Comparison of ENCODE assay signal across 1 cellular context in the genomic region with DNA sequence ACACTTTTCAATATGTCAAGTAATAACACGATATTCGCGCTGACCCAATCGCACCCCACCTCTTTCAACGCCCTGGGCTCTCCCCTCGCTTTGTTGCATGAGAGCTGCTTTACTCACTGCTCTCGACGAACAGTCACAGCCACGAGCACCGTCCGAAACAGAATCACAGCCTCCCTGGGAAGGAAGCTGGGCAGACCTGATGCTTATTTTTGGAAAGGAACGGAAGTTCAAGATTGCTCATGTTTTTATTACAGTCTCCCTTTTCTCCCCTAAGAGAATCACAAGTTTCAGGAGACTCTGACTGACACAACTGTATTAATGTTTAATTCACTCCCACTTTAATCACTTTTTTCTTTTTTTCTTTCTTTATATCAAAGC.
TF ChIP-seq lines count a peak whose summit lies in the region.

No MANE protein-coding gene starts in this region.

TF ChIP-seq in GM12878, 131 proteins besides CTCF, POLR2A, EP300 and RAD21 (continued from another document and continues in another):
- TF ChIP-seq, protein P1, sequence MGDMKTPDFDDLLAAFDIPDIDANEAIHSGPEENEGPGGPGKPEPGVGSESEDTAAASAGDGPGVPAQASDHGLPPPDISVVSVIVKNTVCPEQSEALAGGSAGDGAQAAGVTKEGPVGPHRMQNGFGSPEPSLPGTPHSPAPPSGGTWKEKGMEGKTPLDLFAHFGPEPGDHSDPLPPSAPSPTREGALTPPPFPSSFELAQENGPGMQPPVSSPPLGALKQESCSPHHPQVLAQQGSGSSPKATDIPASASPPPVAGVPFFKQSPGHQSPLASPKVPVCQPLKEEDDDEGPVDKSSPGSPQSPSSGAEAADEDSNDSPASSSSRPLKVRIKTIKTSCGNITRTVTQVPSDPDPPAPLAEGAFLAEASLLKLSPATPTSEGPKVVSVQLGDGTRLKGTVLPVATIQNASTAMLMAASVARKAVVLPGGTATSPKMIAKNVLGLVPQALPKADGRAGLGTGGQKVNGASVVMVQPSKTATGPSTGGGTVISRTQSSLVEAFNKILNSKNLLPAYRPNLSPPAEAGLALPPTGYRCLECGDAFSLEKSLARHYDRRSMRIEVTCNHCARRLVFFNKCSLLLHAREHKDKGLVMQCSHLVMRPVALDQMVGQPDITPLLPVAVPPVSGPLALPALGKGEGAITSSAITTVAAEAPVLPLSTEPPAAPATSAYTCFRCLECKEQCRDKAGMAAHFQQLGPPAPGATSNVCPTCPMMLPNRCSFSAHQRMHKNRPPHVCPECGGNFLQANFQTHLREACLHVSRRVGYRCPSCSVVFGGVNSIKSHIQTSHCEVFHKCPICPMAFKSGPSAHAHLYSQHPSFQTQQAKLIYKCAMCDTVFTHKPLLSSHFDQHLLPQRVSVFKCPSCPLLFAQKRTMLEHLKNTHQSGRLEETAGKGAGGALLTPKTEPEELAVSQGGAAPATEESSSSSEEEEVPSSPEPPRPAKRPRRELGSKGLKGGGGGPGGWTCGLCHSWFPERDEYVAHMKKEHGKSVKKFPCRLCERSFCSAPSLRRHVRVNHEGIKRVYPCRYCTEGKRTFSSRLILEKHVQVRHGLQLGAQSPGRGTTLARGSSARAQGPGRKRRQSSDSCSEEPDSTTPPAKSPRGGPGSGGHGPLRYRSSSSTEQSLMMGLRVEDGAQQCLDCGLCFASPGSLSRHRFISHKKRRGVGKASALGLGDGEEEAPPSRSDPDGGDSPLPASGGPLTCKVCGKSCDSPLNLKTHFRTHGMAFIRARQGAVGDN (IDR thresholded peaks at IDR 0.05) = no peak
- TF ChIP-seq, protein P2, sequence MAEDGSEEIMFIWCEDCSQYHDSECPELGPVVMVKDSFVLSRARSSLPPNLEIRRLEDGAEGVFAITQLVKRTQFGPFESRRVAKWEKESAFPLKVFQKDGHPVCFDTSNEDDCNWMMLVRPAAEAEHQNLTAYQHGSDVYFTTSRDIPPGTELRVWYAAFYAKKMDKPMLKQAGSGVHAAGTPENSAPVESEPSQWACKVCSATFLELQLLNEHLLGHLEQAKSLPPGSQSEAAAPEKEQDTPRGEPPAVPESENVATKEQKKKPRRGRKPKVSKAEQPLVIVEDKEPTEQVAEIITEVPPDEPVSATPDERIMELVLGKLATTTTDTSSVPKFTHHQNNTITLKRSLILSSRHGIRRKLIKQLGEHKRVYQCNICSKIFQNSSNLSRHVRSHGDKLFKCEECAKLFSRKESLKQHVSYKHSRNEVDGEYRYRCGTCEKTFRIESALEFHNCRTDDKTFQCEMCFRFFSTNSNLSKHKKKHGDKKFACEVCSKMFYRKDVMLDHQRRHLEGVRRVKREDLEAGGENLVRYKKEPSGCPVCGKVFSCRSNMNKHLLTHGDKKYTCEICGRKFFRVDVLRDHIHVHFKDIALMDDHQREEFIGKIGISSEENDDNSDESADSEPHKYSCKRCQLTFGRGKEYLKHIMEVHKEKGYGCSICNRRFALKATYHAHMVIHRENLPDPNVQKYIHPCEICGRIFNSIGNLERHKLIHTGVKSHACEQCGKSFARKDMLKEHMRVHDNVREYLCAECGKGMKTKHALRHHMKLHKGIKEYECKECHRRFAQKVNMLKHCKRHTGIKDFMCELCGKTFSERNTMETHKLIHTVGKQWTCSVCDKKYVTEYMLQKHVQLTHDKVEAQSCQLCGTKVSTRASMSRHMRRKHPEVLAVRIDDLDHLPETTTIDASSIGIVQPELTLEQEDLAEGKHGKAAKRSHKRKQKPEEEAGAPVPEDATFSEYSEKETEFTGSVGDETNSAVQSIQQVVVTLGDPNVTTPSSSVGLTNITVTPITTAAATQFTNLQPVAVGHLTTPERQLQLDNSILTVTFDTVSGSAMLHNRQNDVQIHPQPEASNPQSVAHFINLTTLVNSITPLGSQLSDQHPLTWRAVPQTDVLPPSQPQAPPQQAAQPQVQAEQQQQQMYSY (CRISPR knock-in tag; IDR thresholded peaks at IDR 0.05) = no peak
- TF ChIP-seq, protein P3, sequence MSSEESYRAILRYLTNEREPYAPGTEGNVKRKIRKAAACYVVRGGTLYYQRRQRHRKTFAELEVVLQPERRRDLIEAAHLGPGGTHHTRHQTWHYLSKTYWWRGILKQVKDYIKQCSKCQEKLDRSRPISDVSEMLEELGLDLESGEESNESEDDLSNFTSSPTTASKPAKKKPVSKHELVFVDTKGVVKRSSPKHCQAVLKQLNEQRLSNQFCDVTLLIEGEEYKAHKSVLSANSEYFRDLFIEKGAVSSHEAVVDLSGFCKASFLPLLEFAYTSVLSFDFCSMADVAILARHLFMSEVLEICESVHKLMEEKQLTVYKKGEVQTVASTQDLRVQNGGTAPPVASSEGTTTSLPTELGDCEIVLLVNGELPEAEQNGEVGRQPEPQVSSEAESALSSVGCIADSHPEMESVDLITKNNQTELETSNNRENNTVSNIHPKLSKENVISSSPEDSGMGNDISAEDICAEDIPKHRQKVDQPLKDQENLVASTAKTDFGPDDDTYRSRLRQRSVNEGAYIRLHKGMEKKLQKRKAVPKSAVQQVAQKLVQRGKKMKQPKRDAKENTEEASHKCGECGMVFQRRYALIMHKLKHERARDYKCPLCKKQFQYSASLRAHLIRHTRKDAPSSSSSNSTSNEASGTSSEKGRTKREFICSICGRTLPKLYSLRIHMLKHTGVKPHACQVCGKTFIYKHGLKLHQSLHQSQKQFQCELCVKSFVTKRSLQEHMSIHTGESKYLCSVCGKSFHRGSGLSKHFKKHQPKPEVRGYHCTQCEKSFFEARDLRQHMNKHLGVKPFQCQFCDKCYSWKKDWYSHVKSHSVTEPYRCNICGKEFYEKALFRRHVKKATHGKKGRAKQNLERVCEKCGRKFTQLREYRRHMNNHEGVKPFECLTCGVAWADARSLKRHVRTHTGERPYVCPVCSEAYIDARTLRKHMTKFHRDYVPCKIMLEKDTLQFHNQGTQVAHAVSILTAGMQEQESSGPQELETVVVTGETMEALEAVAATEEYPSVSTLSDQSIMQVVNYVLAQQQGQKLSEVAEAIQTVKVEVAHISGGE (CRISPR knock-in tag; IDR thresholded peaks at IDR 0.05) = no peak
- TF ChIP-seq TAF1 (IDR thresholded peaks at IDR 0.05; ENCODE audit: borderline replicate concordance, low read depth, low read length) (no peak), ZNF217 (IDR thresholded peaks at IDR 0.05) (no peak), CBX3 (IDR thresholded peaks at IDR 0.05; ENCODE audit: borderline replicate concordance, low read depth) (no peak), FOS (IDR thresholded peaks at IDR 0.05; ENCODE audit: borderline replicate concordance, extremely low read depth, insufficient read length) (no peak), SIX5 (IDR thresholded peaks at IDR 0.05; ENCODE audit: low read depth, low read length, severe bottlenecking) (no peak), SMAD1 (IDR thresholded peaks at IDR 0.05; ENCODE audit: low read depth, partially characterized antibody) (peak; percentile 28), RFX5 (IDR thresholded peaks at IDR 0.05; ENCODE audit: low read depth, low read length) (no peak), GATAD2B (conservative IDR thresholded peaks at IDR 0.05; ENCODE audit: low read depth) (no peak), JUNB (IDR thresholded peaks at IDR 0.05) (peak; percentile 49; the same call in 1 of the 2 replicates), EGR1 (IDR thresholded peaks at IDR 0.05; ENCODE audit: borderline replicate concordance in 1 of 2, low read depth in 2 of 2, low read length in 2 of 2) (0 out of 3 replicates have a peak, but pooled peaks of 1 of the 2 experiments have one; percentile 37), NR2C1 (IDR thresholded peaks at IDR 0.05) (no peak), SREBF1 (IDR thresholded peaks at IDR 0.05; ENCODE audit: low read length) (no peak), TCF12 (IDR thresholded peaks at IDR 0.05; ENCODE audit: low read depth, low read length) (0 out of 2 replicates have a peak, but pooled peaks have one; percentile 37), KAT2A (conservative IDR thresholded peaks at IDR 0.05; ENCODE audit: control insufficient read depth, low read depth, low read length) (no peak), CHD4 (IDR thresholded peaks at IDR 0.05) (no peak), RUNX3 (IDR thresholded peaks at IDR 0.05; ENCODE audit: low read length) (no peak), ATF7 (IDR thresholded peaks at IDR 0.05; ENCODE audit: low read depth) (no peak; the same call in 1 of the 2 replicates), SREBF2 (IDR thresholded peaks at IDR 0.05; ENCODE audit: low read length) (no peak), CREM (IDR thresholded peaks at IDR 0.05; ENCODE audit: low read depth) (peak; percentile 71), ZSCAN29 (IDR thresholded peaks at IDR 0.05) (no peak), ESRRA (IDR thresholded peaks at IDR 0.05; ENCODE audit: low read length) (no peak), NBN (IDR thresholded peaks at IDR 0.05) (no peak), FOXK2 (IDR thresholded peaks at IDR 0.05) (no peak), PAX5 (IDR thresholded peaks at IDR 0.05; ENCODE audit: borderline replicate concordance, low read depth, low read length) (peak; percentile 22; the same call in 1 of the 2 replicates), SMC3 (IDR thresholded peaks at IDR 0.05; ENCODE audit: borderline replicate concordance, low read length) (no peak), NRF1 (conservative IDR thresholded peaks at IDR 0.05; ENCODE audit: low read depth, low read length) (no peak), TARDBP (IDR thresholded peaks at IDR 0.05; ENCODE audit: borderline replicate concordance) (no peak), SMAD5 (IDR thresholded peaks at IDR 0.05; ENCODE audit: low read depth) (no peak), YBX1 (IDR thresholded peaks at IDR 0.05) (no peak), CREB1 (IDR thresholded peaks at IDR 0.05; ENCODE audit: low read depth) (peak; percentile 51; the same call in 1 of the 2 replicates), PAX8 (IDR thresholded peaks at IDR 0.05) (no peak), HDAC2 (IDR thresholded peaks at IDR 0.05) (no peak), ZBED1 (IDR thresholded peaks at IDR 0.05; ENCODE audit: borderline replicate concordance) (peak; percentile 92)
- TF ChIP-seq, protein P4, sequence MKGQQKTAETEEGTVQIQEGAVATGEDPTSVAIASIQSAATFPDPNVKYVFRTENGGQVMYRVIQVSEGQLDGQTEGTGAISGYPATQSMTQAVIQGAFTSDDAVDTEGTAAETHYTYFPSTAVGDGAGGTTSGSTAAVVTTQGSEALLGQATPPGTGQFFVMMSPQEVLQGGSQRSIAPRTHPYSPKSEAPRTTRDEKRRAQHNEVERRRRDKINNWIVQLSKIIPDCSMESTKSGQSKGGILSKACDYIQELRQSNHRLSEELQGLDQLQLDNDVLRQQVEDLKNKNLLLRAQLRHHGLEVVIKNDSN (IDR thresholded peaks at IDR 0.05; ENCODE audit: borderline replicate concordance, extremely low read length, insufficient read depth, low read depth, low read length) = no peak
- TF ChIP-seq, protein P5, sequence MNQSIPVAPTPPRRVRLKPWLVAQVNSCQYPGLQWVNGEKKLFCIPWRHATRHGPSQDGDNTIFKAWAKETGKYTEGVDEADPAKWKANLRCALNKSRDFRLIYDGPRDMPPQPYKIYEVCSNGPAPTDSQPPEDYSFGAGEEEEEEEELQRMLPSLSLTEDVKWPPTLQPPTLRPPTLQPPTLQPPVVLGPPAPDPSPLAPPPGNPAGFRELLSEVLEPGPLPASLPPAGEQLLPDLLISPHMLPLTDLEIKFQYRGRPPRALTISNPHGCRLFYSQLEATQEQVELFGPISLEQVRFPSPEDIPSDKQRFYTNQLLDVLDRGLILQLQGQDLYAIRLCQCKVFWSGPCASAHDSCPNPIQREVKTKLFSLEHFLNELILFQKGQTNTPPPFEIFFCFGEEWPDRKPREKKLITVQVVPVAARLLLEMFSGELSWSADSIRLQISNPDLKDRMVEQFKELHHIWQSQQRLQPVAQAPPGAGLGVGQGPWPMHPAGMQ (IDR thresholded peaks at IDR 0.05; ENCODE audit: borderline replicate concordance) = no peak
- TF ChIP-seq, protein P6, sequence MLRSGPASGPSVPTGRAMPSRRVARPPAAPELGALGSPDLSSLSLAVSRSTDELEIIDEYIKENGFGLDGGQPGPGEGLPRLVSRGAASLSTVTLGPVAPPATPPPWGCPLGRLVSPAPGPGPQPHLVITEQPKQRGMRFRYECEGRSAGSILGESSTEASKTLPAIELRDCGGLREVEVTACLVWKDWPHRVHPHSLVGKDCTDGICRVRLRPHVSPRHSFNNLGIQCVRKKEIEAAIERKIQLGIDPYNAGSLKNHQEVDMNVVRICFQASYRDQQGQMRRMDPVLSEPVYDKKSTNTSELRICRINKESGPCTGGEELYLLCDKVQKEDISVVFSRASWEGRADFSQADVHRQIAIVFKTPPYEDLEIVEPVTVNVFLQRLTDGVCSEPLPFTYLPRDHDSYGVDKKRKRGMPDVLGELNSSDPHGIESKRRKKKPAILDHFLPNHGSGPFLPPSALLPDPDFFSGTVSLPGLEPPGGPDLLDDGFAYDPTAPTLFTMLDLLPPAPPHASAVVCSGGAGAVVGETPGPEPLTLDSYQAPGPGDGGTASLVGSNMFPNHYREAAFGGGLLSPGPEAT (IDR thresholded peaks at IDR 0.05; ENCODE audit: low read depth) = no peak
- TF ChIP-seq, protein P7, sequence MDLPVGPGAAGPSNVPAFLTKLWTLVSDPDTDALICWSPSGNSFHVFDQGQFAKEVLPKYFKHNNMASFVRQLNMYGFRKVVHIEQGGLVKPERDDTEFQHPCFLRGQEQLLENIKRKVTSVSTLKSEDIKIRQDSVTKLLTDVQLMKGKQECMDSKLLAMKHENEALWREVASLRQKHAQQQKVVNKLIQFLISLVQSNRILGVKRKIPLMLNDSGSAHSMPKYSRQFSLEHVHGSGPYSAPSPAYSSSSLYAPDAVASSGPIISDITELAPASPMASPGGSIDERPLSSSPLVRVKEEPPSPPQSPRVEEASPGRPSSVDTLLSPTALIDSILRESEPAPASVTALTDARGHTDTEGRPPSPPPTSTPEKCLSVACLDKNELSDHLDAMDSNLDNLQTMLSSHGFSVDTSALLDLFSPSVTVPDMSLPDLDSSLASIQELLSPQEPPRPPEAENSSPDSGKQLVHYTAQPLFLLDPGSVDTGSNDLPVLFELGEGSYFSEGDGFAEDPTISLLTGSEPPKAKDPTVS (IDR thresholded peaks at IDR 0.05; ENCODE audit: low read depth, low read length) = no peak
- TF ChIP-seq, protein P8, sequence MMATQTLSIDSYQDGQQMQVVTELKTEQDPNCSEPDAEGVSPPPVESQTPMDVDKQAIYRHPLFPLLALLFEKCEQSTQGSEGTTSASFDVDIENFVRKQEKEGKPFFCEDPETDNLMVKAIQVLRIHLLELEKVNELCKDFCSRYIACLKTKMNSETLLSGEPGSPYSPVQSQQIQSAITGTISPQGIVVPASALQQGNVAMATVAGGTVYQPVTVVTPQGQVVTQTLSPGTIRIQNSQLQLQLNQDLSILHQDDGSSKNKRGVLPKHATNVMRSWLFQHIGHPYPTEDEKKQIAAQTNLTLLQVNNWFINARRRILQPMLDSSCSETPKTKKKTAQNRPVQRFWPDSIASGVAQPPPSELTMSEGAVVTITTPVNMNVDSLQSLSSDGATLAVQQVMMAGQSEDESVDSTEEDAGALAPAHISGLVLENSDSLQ (IDR thresholded peaks at IDR 0.05) = peak; percentile 70; the same call in 1 of the 2 replicates
- TF ChIP-seq, protein P9, sequence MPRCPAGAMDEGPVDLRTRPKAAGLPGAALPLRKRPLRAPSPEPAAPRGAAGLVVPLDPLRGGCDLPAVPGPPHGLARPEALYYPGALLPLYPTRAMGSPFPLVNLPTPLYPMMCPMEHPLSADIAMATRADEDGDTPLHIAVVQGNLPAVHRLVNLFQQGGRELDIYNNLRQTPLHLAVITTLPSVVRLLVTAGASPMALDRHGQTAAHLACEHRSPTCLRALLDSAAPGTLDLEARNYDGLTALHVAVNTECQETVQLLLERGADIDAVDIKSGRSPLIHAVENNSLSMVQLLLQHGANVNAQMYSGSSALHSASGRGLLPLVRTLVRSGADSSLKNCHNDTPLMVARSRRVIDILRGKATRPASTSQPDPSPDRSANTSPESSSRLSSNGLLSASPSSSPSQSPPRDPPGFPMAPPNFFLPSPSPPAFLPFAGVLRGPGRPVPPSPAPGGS (IDR thresholded peaks at IDR 0.05; ENCODE audit: borderline replicate concordance, insufficient read depth, low read depth, low read length, poor library complexity, severe bottlenecking) = peak; percentile 58
